Comparison of ENCODE assay signal across 8 cellular contexts in the genomic region with DNA sequence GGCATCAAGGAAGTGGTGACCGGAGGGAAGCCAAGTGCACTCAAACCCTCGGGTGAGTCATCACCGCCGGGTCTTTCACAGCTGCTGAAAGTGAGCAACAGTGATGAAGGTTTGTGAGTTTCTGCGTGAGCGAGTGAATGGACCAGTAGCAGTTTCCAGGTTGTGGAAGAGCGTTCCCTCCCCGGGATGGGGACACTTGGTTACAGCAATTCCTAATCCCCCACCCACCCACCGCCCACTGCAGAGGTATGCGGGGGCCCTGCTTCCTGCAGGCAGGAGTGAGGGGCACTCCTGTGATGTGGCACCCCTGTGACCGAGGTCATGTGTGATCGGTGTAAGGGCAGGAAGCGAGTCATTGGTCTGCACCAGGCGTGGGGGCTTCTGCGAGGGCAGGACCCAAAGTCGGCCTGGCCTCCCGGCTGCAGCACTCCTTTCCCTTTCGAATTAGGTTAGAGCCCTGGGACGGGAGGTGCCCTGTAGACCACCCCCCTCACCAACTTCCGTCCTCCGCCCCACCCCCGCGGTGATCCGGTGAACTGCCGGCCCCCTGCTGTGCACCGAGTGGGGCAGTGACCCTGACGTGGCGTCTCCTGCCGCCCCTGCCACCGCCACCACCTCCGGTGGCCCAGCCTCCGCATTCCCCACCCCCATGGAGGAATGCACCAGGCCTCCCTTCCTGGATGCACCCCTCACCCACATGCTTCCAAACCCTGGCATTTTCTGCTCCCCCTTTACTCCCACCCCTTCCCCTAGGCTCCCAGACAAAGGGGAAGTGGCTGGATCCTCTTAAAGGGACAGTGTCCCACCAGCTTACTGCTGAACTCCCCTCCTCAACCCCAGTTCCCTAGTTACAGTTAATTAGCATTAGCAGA. TPM values are rescaled to one million over a fixed set of nuclear protein-coding genes. Genes with fewer than 3 reads are reported as not detected.
DNase-seq lines count a peak whose midpoint lies in the region; ATAC-seq and TF ChIP-seq lines count a peak whose summit lies in the region.

No MANE protein-coding gene starts in this region.

- no peaks in the 10 kb centered on the region for H3K27me3 Mint-ChIP-seq in activated CD4-positive, alpha-beta T cell treated with anti-CD3 and anti-CD28 coated beads, Interleukin-2, amount 10 ng/mL, durations not matched to agents 7 days and 5 days

- peak; percentile 87 for ATAC-seq in DND-41 (ENCODE audit: insufficient read depth, low read depth)
- ATAC-seq in GM21717 (IDR thresholded peaks at IDR 0.05; ENCODE audit: unreplicated experiment) = peak; percentile 40

- H3K4me1 ChIP-seq in DND-41 (ENCODE audit: insufficient read depth, low read length) (peaks cover 23% of the 10 kb centered on the region), HAP-1 (no peaks in the 10 kb centered on the region)

- H3K27ac ChIP-seq in DND-41 (ENCODE audit: low read length) (peak overlapping the region; percentile 75), dorsolateral prefrontal cortex (peak overlapping the region in 44 of 59 donors; percentile 3 to 79 (median 42))

- peak; percentile 87 for DNase-seq in DND-41
- peak; percentile 100 for DNase-seq in M059J (ENCODE audit: low read depth)
- peak; percentile 73 for DNase-seq in activated CD4-positive, alpha-beta T cell treated with anti-CD3 and anti-CD28 coated beads, Interleukin-2, amount 10 ng/mL, durations not matched to agents 7 days and 5 days
- peak in 8 of 10 donors; percentile 38 to 89 (median 64) for DNase-seq in dorsolateral prefrontal cortex
- DNase-seq in lung microvascular endothelial cell (ENCODE audit: low read depth in 2 of 2) = peak; percentile 67 to 93
- DNase-seq in stimulated activated CD8-positive, alpha-beta memory T cell treated with anti-CD3 and anti-CD28 coated beads, Interleukin-12 subunit alpha, Interleukin-12 subunit beta, amount 100 ng/mL, for 1 hour (ENCODE audit: low read depth) = peak; percentile 61
- DNase-seq in HAP-1 (ENCODE audit: low spot score in 2 of 2) = no peak

- CTCF ChIA-PET in activated CD4-positive, alpha-beta T cell treated with anti-CD3 and anti-CD28 coated beads, Interleukin-2, amount 10 ng/mL, durations not matched to agents 7 days and 5 days (lab: Charles Lee) = interaction anchor here (0.5 to 0.6 kb wide), 2 partner anchors 63 to 113 kb away, joined by 3 to 4 read pairs; no protein-coding TSS in a partner anchor

- no peaks in the 10 kb centered on the region for H4K20me1 ChIP-seq in DND-41 (ENCODE audit: insufficient read depth, low read length)

- peak overlapping the region; percentile 42 for H3K9ac ChIP-seq in DND-41 (ENCODE audit: low read depth, low read length)

- H3K36me3 Mint-ChIP-seq in activated CD4-positive, alpha-beta T cell treated with anti-CD3 and anti-CD28 coated beads, Interleukin-2, amount 10 ng/mL, durations not matched to agents 7 days and 5 days (ENCODE audit: low read depth) = peaks cover 18% of the 10 kb centered on the region

- no peaks in the 10 kb centered on the region for H3K9me3 ChIP-seq in DND-41 (ENCODE audit: insufficient read depth, low read length, severe bottlenecking)
- no peaks in the 10 kb centered on the region for H3K9me3 ChIP-seq in HAP-1

- POLR2A ChIA-PET in activated CD4-positive, alpha-beta T cell treated with anti-CD3 and anti-CD28 coated beads, Interleukin-2, amount 10 ng/mL, durations not matched to agents 7 days and 5 days (lab: Charles Lee) = interaction anchor here (1.1 kb wide), 1 partner anchor 11 kb away, joined by 3 read pairs; the partner anchor contains the start of gene LIMK1

- H3K36me3 ChIP-seq in DND-41 (ENCODE audit: insufficient read depth, low read length) = peaks cover 25% of the 10 kb centered on the region
- H3K36me3 ChIP-seq in HAP-1 (replicated peaks) = peaks cover 16% of the 10 kb centered on the region

- no peak for TF ChIP-seq CTCF in DND-41 (IDR thresholded peaks at IDR 0.05; ENCODE audit: borderline replicate concordance, extremely low read depth, low read length, poor library complexity, severe bottlenecking)
- TF ChIP-seq CTCF in dorsolateral prefrontal cortex (IDR thresholded peaks at IDR 0.05 in 54 of 56, conservative IDR thresholded peaks at IDR 0.05 in 2 of 56; ENCODE audit: low read depth in 1 of 56, partially characterized antibody in 56 of 56) = no peak

- H3K4me1 Mint-ChIP-seq in activated CD4-positive, alpha-beta T cell treated with anti-CD3 and anti-CD28 coated beads, Interleukin-2, amount 10 ng/mL, durations not matched to agents 7 days and 5 days = peaks cover 23% of the 10 kb centered on the region

- peak overlapping the region; percentile 59 for H3K4me2 ChIP-seq in DND-41 (ENCODE audit: insufficient read depth, low read length)

- in situ Hi-C loops in HAP-1 (cut with MboI; ENCODE audit: low sequenced_read_pairs) = no loop called here

- intact Hi-C loops in dorsolateral prefrontal cortex (cut with DNase I) = no loop called here

- H3K79me2 ChIP-seq in DND-41 (ENCODE audit: insufficient read depth, low read length) = no peaks in the 10 kb centered on the region

- peak overlapping the region; percentile 77 for H3K4me3 Mint-ChIP-seq in activated CD4-positive, alpha-beta T cell treated with anti-CD3 and anti-CD28 coated beads, Interleukin-2, amount 10 ng/mL, durations not matched to agents 7 days and 5 days

- H2AFZ ChIP-seq in DND-41 (ENCODE audit: low read depth, low read length) = peak overlapping the region; percentile 63

- H3K27me3 ChIP-seq in DND-41 (ENCODE audit: insufficient read depth, low read length, poor library complexity) (no peaks in the 10 kb centered on the region), dorsolateral prefrontal cortex (no peaks in the 10 kb centered on the region), HAP-1 (ENCODE audit: low read depth) (no peaks in the 10 kb centered on the region)

- H3K4me3 ChIP-seq in DND-41 (ENCODE audit: low read depth in 1 of 2, low read length in 2 of 2) (peak overlapping the region in 1 of 2 experiments; percentile 52; a peak in 2 of 4 replicates), dorsolateral prefrontal cortex (peak overlapping the region; percentile 18 to 65 (median 47)), HAP-1 (no peak overlapping the region)

- peaks cover 5% of the 10 kb centered on the region for H3K9me3 Mint-ChIP-seq in activated CD4-positive, alpha-beta T cell treated with anti-CD3 and anti-CD28 coated beads, Interleukin-2, amount 10 ng/mL, durations not matched to agents 7 days and 5 days

- peak overlapping the region; percentile 97 for H3K27ac Mint-ChIP-seq in activated CD4-positive, alpha-beta T cell treated with anti-CD3 and anti-CD28 coated beads, Interleukin-2, amount 10 ng/mL, durations not matched to agents 7 days and 5 days

RNA-seq across cellular contexts. Expression of gene LIMK1, which starts 10.9 kb away (rescaled TPM):
- total RNA-seq in M059J (2014; rRNA removed; shearing (Covaris generic)) = 55.1 and 105 TPM in 2 replicates
- 10 to 100 TPM; 16.0 to 16.2 TPM for total RNA-seq in activated CD4-positive, alpha-beta T cell treated with anti-CD3 and anti-CD28 coated beads, Interleukin-2, amount 10 ng/mL, durations not matched to agents 7 days and 5 days
- total RNA-seq in dorsolateral prefrontal cortex (100 to 1,000 TPM in 79 of 120 experiments, 10 to 100 TPM in 41; 39.1 to 162 (median 111) TPM), lung microvascular endothelial cell (12.9 and 13.7 TPM in 2 replicates)

Comparison
In these comparisons a context has a peak if more than half of its experiments do, and no peak if none do; other contexts are left out.
1. DNase-seq: peak in DND-41 (single experiment), M059J (single experiment), activated CD4-positive, alpha-beta T cell treated with anti-CD3 and anti-CD28 coated beads, Interleukin-2, amount 10 ng/mL, durations not matched to agents 7 days and 5 days (single experiment), dorsolateral prefrontal cortex (8 of 10), lung microvascular endothelial cell (2 of 2) and stimulated activated CD8-positive, alpha-beta memory T cell treated with anti-CD3 and anti-CD28 coated beads, Interleukin-12 subunit alpha, Interleukin-12 subunit beta, amount 100 ng/mL, for 1 hour (single experiment); none in HAP-1 (0 of 2).